22 cellular contexts compared by ENCODE assay signal in the genomic region with DNA sequence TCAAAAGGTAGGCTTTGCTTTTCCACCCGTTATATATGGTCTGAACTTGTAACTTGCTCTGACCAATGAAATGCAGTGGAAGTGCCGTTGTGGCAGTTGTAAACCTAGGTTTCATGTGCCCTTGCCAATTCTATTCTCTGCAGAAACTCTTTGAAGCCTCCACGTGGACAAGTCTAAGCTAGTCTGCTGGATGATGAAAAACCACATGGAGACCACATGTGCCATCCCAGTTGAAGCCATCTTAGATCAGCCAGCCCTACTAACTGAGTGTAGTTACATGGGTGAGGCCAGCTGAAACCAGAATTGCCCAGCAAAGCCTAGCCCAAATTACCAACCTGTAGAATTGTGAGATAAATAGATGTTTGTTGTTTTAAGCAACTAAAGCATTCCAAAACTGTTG.
"Had no signal": no experiment of that assay in that cellular context is flagged by ENCODE, and none has a peak within 500 bp of the region (broad histone marks: within the 10 kb centered on the region; RNA-seq: fewer than 3 reads in every experiment).

No MANE protein-coding gene starts in this region.

- H3K4me1 ChIP-seq: psoas muscle, sigmoid colon, transverse colon had no signal

- ATAC-seq: effector memory CD8-positive, alpha-beta T cell; left cardiac atrium; left ventricle myocardium superior; naive thymus-derived CD8-positive, alpha-beta T cell; psoas muscle; stimulated activated naive B cell treated with anti-CD40 and anti-IgM and Interleukin-4, amounts not matched to agents 10 μg/mL and 1 μg/mL and 100 μg/mL, for 72 hours; stimulated activated naive CD8-positive, alpha-beta T cell treated with anti-CD3 and anti-CD28 coated beads, Interleukin-15, amount 100 ng/mL, for 72 hours had no signal

- H3K4me2 ChIP-seq: hepatocyte had no signal

- H3K9me3 ChIP-seq: neutrophil, psoas muscle, sigmoid colon, thoracic aorta, transverse colon had no signal

- H3K36me3 Mint-ChIP-seq: stimulated activated naive B cell treated with anti-CD40 and anti-IgM and Interleukin-4, amounts not matched to agents 10 μg/mL and 1 μg/mL and 100 μg/mL, for 72 hours had no signal

- H3K79me2 ChIP-seq: hepatocyte had no signal

- H3K27ac ChIP-seq: hepatocyte, neutrophil, psoas muscle, sigmoid colon, skin epidermis, thoracic aorta, transverse colon had no signal

- H3K27me3 Mint-ChIP-seq: dendritic cell treated with granulocyte-macrophage colony-stimulating factor and Interleukin-4, amounts not matched to agents 40 ng/mL and 50 ng/mL, for 4 days had no signal

- DNase-seq: effector memory CD8-positive, alpha-beta T cell; foreskin melanocyte; head of caudate nucleus; kidney; left cardiac atrium; left ventricle myocardium superior; naive thymus-derived CD8-positive, alpha-beta T cell; psoas muscle; retina; sigmoid colon; stimulated activated CD4-positive, alpha-beta T cell treated with anti-CD3 and anti-CD28 coated beads, Interleukin-2, amount 100 ng/mL, for 24 hours; stimulated activated CD4-positive, alpha-beta T cell treated with anti-CD3 and anti-CD28 coated beads, Interleukin-4, amount 100 ng/mL, for 4 hours; stimulated activated naive B cell treated with anti-CD40 and anti-IgM and Interleukin-4, amounts not matched to agents 10 μg/mL and 1 μg/mL and 100 μg/mL, for 72 hours; stimulated activated naive CD8-positive, alpha-beta T cell treated with anti-CD3 and anti-CD28 coated beads, Interleukin-15, amount 100 ng/mL, for 72 hours; substantia nigra; transverse colon had no signal

- H3K4me3 Mint-ChIP-seq: dendritic cell treated with granulocyte-macrophage colony-stimulating factor and Interleukin-4, amounts not matched to agents 40 ng/mL and 50 ng/mL, for 4 days; effector memory CD8-positive, alpha-beta T cell; naive thymus-derived CD8-positive, alpha-beta T cell; stimulated activated naive B cell treated with anti-CD40 and anti-IgM and Interleukin-4, amounts not matched to agents 10 μg/mL and 1 μg/mL and 100 μg/mL, for 72 hours; stimulated activated naive CD8-positive, alpha-beta T cell treated with anti-CD3 and anti-CD28 coated beads, Interleukin-15, amount 100 ng/mL, for 72 hours had no signal

- H3K27me3 ChIP-seq: hepatocyte, neutrophil, sigmoid colon, transverse colon had no signal

- H2AFZ ChIP-seq: hepatocyte had no signal

- H3K27ac Mint-ChIP-seq: dendritic cell treated with granulocyte-macrophage colony-stimulating factor and Interleukin-4, amounts not matched to agents 40 ng/mL and 50 ng/mL, for 4 days; effector memory CD8-positive, alpha-beta T cell; stimulated activated naive B cell treated with anti-CD40 and anti-IgM and Interleukin-4, amounts not matched to agents 10 μg/mL and 1 μg/mL and 100 μg/mL, for 72 hours; stimulated activated naive CD8-positive, alpha-beta T cell treated with anti-CD3 and anti-CD28 coated beads, Interleukin-15, amount 100 ng/mL, for 72 hours had no signal

- H3K4me1 Mint-ChIP-seq: naive thymus-derived CD8-positive, alpha-beta T cell; stimulated activated naive B cell treated with anti-CD40 and anti-IgM and Interleukin-4, amounts not matched to agents 10 μg/mL and 1 μg/mL and 100 μg/mL, for 72 hours; stimulated activated naive CD8-positive, alpha-beta T cell treated with anti-CD3 and anti-CD28 coated beads, Interleukin-15, amount 100 ng/mL, for 72 hours had no signal

- H3K4me3 ChIP-seq: hepatocyte, lung, psoas muscle, sigmoid colon, skin epidermis, thoracic aorta, transverse colon had no signal
